In the genomic region with DNA sequence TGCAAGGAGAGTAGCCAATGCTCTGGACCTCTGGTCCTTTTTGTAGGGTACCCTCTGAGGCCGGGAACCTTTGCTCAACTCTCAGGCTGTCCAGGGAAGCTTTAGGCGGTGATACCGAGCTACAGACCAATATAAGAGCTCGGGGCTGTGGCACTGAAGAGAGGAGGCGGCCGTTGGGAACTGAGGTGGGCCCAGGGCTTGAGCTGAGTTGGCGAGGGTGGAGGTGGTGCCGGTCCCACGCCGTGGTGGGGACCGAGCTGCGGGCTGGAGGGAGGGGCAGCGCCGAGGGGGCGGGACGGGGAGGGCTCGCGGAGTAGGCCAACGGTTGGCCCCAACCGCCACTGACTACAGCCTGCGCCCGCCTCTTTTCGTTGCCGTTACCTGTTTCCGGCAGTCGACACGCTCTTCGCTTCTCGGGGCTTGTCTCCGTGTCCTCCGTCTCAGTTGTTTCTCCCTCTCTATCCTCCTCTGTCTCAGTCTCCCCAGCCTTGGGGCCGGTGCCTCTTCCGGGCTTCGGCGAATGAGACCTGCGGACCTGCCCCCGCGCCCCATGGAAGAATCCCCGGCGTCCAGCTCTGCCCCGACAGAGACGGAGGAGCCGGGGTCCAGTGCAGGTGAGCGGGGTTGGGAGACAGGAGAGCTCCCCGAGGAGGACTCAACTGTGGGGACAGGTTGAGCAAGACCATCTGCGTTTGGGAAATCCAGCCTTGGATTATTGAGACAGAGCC, we compare ENCODE assay signal across 8 cellular contexts. TPM values are rescaled to one million over a fixed set of nuclear protein-coding genes. Genes with fewer than 3 reads are reported as not detected.
DNase-seq lines count a peak whose midpoint lies in the region; ATAC-seq and TF ChIP-seq lines count a peak whose summit lies in the region.

A gene with protein sequence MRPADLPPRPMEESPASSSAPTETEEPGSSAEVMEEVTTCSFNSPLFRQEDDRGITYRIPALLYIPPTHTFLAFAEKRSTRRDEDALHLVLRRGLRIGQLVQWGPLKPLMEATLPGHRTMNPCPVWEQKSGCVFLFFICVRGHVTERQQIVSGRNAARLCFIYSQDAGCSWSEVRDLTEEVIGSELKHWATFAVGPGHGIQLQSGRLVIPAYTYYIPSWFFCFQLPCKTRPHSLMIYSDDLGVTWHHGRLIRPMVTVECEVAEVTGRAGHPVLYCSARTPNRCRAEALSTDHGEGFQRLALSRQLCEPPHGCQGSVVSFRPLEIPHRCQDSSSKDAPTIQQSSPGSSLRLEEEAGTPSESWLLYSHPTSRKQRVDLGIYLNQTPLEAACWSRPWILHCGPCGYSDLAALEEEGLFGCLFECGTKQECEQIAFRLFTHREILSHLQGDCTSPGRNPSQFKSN (plus strand): TSS at position 393 of the 728 bp plus-strand sequence. CDS start 128 bp downstream, at position 521.

- CTCF ChIA-PET in activated B cell treated with CpG ODN at 0.5 μM for 24 hours (lab: Charles Lee): interaction anchor here (0.6 to 1.6 kb wide), 4 partner anchors 34 to 252 kb away, joined by 3 to 4 read pairs (median 4); partner anchors contain the start of gene TPBGL

- no peak within 1 kb of the TSS for H3K27ac ChIP-seq in caudate nucleus (ENCODE audit: low read depth, low read length)

- DNase-seq in AG08396 (ENCODE audit: low spot score): peak; percentile 86
- DNase-seq in NCI-H2227 (lab: John Stamatoyannopoulos, UW; ENCODE audit: unreplicated experiment): peak; percentile 92
- DNase-seq in activated B cell treated with CpG ODN at 0.5 μM for 24 hours: peak; percentile 69
- peak in 55 of 61 donors; percentile 9 to 88 (median 56) for DNase-seq in caudate nucleus (lab: John Stamatoyannopoulos, UW)
- DNase-seq in islet precursor cell: peak; percentile 95
- peak; percentile 67 to 74 for DNase-seq in stimulated activated CD4-positive, alpha-beta T cell treated with anti-CD3 and anti-CD28 coated beads, Interleukin-15, amount 100 ng/mL, for 1 hour (ENCODE audit: low read depth in 1 of 2, low spot score in 1 of 2)

- H3K27me3 Mint-ChIP-seq in activated B cell treated with CpG ODN at 0.5 μM for 24 hours: no peaks in the 10 kb centered on the region

- peaks cover 3% of the 10 kb centered on the region for H3K36me3 Mint-ChIP-seq in activated B cell treated with CpG ODN at 0.5 μM for 24 hours (ENCODE audit: low read depth)

- no peak for TF ChIP-seq CTCF in activated B cell treated with CpG ODN at 0.5 μM for 24 hours (IDR thresholded peaks at IDR 0.05)

- peak within 1 kb of the TSS; percentile 89 for H3K27ac Mint-ChIP-seq in activated B cell treated with CpG ODN at 0.5 μM for 24 hours

- ATAC-seq in GM18907 (IDR thresholded peaks at IDR 0.05; ENCODE audit: unreplicated experiment): peak; percentile 84
- ATAC-seq in HG03159 (IDR thresholded peaks at IDR 0.05; ENCODE audit: unreplicated experiment): peak; percentile 82
- ATAC-seq in activated B cell treated with CpG ODN at 0.5 μM for 24 hours (ENCODE audit: low read depth): peak; percentile 97

- POLR2A ChIA-PET in activated B cell treated with CpG ODN at 0.5 μM for 24 hours (lab: Charles Lee): interaction anchor here (0.6 to 2.4 kb wide), 8 partner anchors 9 to 592 kb away, joined by 4 to 20 read pairs (median 6); partner anchors contain the start of genes SPCS2 and XRRA1

- peaks cover 40% of the 10 kb centered on the region for H3K4me1 Mint-ChIP-seq in activated B cell treated with CpG ODN at 0.5 μM for 24 hours

- H3K4me3 Mint-ChIP-seq in activated B cell treated with CpG ODN at 0.5 μM for 24 hours: peak within 1 kb of the TSS; percentile 97

- intact Hi-C loops in activated B cell treated with CpG ODN at 0.5 μM for 24 hours (cut with micrococcal nuclease): loop anchor here (1.0 to 2.0 kb wide), 2 partner anchors 39 to 496 kb away; partner anchors contain the start of genes LIPT2, SPCS2 and XRRA1

- H3K9me3 Mint-ChIP-seq in activated B cell treated with CpG ODN at 0.5 μM for 24 hours: no peaks in the 10 kb centered on the region

RNA-seq across cellular contexts. Expression of the gene that starts here (rescaled TPM):
- 13.2 and 16.5 TPM in 2 replicates for total RNA-seq in activated B cell treated with CpG ODN at 0.5 μM for 24 hours
